ENCODE assay signal across 1 cellular context in genomic region chr20:17939622-17940446, GRCh38.
TF ChIP-seq lines count a peak whose summit lies in the region.

No MANE protein-coding gene starts in this region.

TF ChIP-seq in HepG2, 621 proteins besides CTCF, POLR2A, EP300 and RAD21 (continued from another document and continues in another):
- TF ChIP-seq SKI (IDR thresholded peaks at IDR 0.05; ENCODE audit: partially characterized antibody): no peak
- TF ChIP-seq HNF4A (CRISPR knock-in tag; IDR thresholded peaks at IDR 0.05): 0 out of 2 replicates have a peak, but pooled peaks have one; percentile 7
- TF ChIP-seq ARNT2 (CRISPR knock-in tag; IDR thresholded peaks at IDR 0.05; ENCODE audit: low read depth): 0 out of 2 replicates have a peak, but pooled peaks have one; percentile 14
- TF ChIP-seq KDM2A (CRISPR knock-in tag; IDR thresholded peaks at IDR 0.05; ENCODE audit: borderline replicate concordance, low read depth): peak; percentile 81
- peak; percentile 74; the same call in 1 of the 2 replicates for TF ChIP-seq ZNF878 (CRISPR knock-in tag; IDR thresholded peaks at IDR 0.05)
- TF ChIP-seq ZNF160 (CRISPR knock-in tag; IDR thresholded peaks at IDR 0.05): no peak; the same call in 1 of the 2 replicates
- no peak for TF ChIP-seq THRA (CRISPR knock-in tag; IDR thresholded peaks at IDR 0.05; ENCODE audit: borderline replicate concordance)
- TF ChIP-seq ZNF10 (CRISPR knock-in tag; IDR thresholded peaks at IDR 0.05; ENCODE audit: borderline replicate concordance, low read depth): no peak
- no peak for TF ChIP-seq ZNF766 (CRISPR knock-in tag; IDR thresholded peaks at IDR 0.05; ENCODE audit: borderline replicate concordance)
- TF ChIP-seq, protein P1, sequence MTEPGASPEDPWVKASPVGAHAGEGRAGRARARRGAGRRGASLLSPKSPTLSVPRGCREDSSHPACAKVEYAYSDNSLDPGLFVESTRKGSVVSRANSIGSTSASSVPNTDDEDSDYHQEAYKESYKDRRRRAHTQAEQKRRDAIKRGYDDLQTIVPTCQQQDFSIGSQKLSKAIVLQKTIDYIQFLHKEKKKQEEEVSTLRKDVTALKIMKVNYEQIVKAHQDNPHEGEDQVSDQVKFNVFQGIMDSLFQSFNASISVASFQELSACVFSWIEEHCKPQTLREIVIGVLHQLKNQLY (CRISPR knock-in tag; IDR thresholded peaks at IDR 0.05): no peak; the same call in 1 of the 2 replicates
- no peak for TF ChIP-seq CBX2 (IDR thresholded peaks at IDR 0.05; ENCODE audit: low read depth, low read length)
- TF ChIP-seq CBX2 (CRISPR knock-in tag; IDR thresholded peaks at IDR 0.05; ENCODE audit: low read depth): no peak
- TF ChIP-seq NFYB (CRISPR knock-in tag; IDR thresholded peaks at IDR 0.05): no peak; the same call in 1 of the 2 replicates
- TF ChIP-seq FOXM1 (CRISPR knock-in tag; IDR thresholded peaks at IDR 0.05): peak; percentile 68
- no peak for TF ChIP-seq ZIK1 (CRISPR knock-in tag; IDR thresholded peaks at IDR 0.05; ENCODE audit: borderline replicate concordance, low read depth)
- TF ChIP-seq ZNF562 (CRISPR knock-in tag; IDR thresholded peaks at IDR 0.05; ENCODE audit: borderline replicate concordance): peak; percentile 40; the same call in 1 of the 2 replicates
- no peak for TF ChIP-seq ZNF549 (CRISPR knock-in tag; IDR thresholded peaks at IDR 0.05)
- no peak; the same call in 1 of the 2 replicates for TF ChIP-seq TARDBP (CRISPR knock-in tag; IDR thresholded peaks at IDR 0.05)
- no peak for TF ChIP-seq JARID2 (CRISPR knock-in tag; IDR thresholded peaks at IDR 0.05; ENCODE audit: insufficient replicate concordance)
- TF ChIP-seq ZSCAN22 (CRISPR knock-in tag; IDR thresholded peaks at IDR 0.05): no peak
- TF ChIP-seq ATAD3A (CRISPR knock-in tag; IDR thresholded peaks at IDR 0.05): no peak
- TF ChIP-seq ZFP62 (CRISPR knock-in tag; IDR thresholded peaks at IDR 0.05): no peak
- TF ChIP-seq ZZZ3 (CRISPR knock-in tag; IDR thresholded peaks at IDR 0.05; ENCODE audit: borderline replicate concordance): no peak
- TF ChIP-seq FOXP1 (IDR thresholded peaks at IDR 0.05): no peak
- TF ChIP-seq FOXP1 (CRISPR knock-in tag; IDR thresholded peaks at IDR 0.05): no peak; the same call in 1 of the 2 replicates
- TF ChIP-seq SMARCE1 (IDR thresholded peaks at IDR 0.05; ENCODE audit: borderline replicate concordance): no peak
- TF ChIP-seq PRDM15 (CRISPR knock-in tag; IDR thresholded peaks at IDR 0.05): no peak
- no peak for TF ChIP-seq GFI1 (CRISPR knock-in tag; IDR thresholded peaks at IDR 0.05; ENCODE audit: borderline replicate concordance)
- TF ChIP-seq AKAP8 (CRISPR knock-in tag; IDR thresholded peaks at IDR 0.05): peak; percentile 84
- TF ChIP-seq, protein P2, sequence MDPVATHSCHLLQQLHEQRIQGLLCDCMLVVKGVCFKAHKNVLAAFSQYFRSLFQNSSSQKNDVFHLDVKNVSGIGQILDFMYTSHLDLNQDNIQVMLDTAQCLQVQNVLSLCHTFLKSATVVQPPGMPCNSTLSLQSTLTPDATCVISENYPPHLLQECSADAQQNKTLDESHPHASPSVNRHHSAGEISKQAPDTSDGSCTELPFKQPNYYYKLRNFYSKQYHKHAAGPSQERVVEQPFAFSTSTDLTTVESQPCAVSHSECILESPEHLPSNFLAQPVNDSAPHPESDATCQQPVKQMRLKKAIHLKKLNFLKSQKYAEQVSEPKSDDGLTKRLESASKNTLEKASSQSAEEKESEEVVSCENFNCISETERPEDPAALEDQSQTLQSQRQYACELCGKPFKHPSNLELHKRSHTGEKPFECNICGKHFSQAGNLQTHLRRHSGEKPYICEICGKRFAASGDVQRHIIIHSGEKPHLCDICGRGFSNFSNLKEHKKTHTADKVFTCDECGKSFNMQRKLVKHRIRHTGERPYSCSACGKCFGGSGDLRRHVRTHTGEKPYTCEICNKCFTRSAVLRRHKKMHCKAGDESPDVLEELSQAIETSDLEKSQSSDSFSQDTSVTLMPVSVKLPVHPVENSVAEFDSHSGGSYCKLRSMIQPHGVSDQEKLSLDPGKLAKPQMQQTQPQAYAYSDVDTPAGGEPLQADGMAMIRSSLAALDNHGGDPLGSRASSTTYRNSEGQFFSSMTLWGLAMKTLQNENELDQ (CRISPR knock-in tag; IDR thresholded peaks at IDR 0.05; ENCODE audit: borderline replicate concordance): no peak
- no peak for TF ChIP-seq ZNF292 (CRISPR knock-in tag; IDR thresholded peaks at IDR 0.05; ENCODE audit: borderline replicate concordance, low read depth)
- TF ChIP-seq PHF21A (CRISPR knock-in tag; IDR thresholded peaks at IDR 0.05): peak; percentile 19; the same call in 1 of the 2 replicates
- TF ChIP-seq RFX5 (IDR thresholded peaks at IDR 0.05; ENCODE audit: low read depth, low read length): no peak
- TF ChIP-seq ZNF777 (CRISPR knock-in tag; IDR thresholded peaks at IDR 0.05): no peak; the same call in 1 of the 2 replicates
- peak; percentile 53; the same call in 1 of the 2 replicates for TF ChIP-seq ZNF232 (CRISPR knock-in tag; IDR thresholded peaks at IDR 0.05; ENCODE audit: borderline replicate concordance)
- TF ChIP-seq ZBTB2 (CRISPR knock-in tag; IDR thresholded peaks at IDR 0.05; ENCODE audit: low read depth): 0 out of 2 replicates have a peak, but pooled peaks have one; percentile 32
- TF ChIP-seq JDP2 (CRISPR knock-in tag; IDR thresholded peaks at IDR 0.05; ENCODE audit: borderline replicate concordance): no peak
- peak; percentile 51; the same call in 1 of the 2 replicates for TF ChIP-seq SIN3A (IDR thresholded peaks at IDR 0.05; ENCODE audit: borderline replicate concordance, low read depth, low read length)
- TF ChIP-seq, protein P3, sequence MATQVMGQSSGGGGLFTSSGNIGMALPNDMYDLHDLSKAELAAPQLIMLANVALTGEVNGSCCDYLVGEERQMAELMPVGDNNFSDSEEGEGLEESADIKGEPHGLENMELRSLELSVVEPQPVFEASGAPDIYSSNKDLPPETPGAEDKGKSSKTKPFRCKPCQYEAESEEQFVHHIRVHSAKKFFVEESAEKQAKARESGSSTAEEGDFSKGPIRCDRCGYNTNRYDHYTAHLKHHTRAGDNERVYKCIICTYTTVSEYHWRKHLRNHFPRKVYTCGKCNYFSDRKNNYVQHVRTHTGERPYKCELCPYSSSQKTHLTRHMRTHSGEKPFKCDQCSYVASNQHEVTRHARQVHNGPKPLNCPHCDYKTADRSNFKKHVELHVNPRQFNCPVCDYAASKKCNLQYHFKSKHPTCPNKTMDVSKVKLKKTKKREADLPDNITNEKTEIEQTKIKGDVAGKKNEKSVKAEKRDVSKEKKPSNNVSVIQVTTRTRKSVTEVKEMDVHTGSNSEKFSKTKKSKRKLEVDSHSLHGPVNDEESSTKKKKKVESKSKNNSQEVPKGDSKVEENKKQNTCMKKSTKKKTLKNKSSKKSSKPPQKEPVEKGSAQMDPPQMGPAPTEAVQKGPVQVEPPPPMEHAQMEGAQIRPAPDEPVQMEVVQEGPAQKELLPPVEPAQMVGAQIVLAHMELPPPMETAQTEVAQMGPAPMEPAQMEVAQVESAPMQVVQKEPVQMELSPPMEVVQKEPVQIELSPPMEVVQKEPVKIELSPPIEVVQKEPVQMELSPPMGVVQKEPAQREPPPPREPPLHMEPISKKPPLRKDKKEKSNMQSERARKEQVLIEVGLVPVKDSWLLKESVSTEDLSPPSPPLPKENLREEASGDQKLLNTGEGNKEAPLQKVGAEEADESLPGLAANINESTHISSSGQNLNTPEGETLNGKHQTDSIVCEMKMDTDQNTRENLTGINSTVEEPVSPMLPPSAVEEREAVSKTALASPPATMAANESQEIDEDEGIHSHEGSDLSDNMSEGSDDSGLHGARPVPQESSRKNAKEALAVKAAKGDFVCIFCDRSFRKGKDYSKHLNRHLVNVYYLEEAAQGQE (IDR thresholded peaks at IDR 0.05; ENCODE audit: borderline replicate concordance in 1 of 2, low read depth in 1 of 2, low read length in 2 of 2): no peak
- peak; percentile 97 for TF ChIP-seq PAF1 (CRISPR knock-in tag; IDR thresholded peaks at IDR 0.05)
- TF ChIP-seq ZNF510 (CRISPR knock-in tag; IDR thresholded peaks at IDR 0.05; ENCODE audit: low read depth): no peak
- TF ChIP-seq GATAD2A (CRISPR knock-in tag; IDR thresholded peaks at IDR 0.05): no peak
- TF ChIP-seq FOSL2 (CRISPR knock-in tag; IDR thresholded peaks at IDR 0.05): no peak; the same call in 1 of the 2 replicates
- no peak for TF ChIP-seq SPEN (CRISPR knock-in tag; IDR thresholded peaks at IDR 0.05; ENCODE audit: low read depth)
- 0 out of 2 replicates have a peak, but pooled peaks have one; percentile 4 for TF ChIP-seq ZNF7 (CRISPR knock-in tag; IDR thresholded peaks at IDR 0.05)
- TF ChIP-seq, protein P4, sequence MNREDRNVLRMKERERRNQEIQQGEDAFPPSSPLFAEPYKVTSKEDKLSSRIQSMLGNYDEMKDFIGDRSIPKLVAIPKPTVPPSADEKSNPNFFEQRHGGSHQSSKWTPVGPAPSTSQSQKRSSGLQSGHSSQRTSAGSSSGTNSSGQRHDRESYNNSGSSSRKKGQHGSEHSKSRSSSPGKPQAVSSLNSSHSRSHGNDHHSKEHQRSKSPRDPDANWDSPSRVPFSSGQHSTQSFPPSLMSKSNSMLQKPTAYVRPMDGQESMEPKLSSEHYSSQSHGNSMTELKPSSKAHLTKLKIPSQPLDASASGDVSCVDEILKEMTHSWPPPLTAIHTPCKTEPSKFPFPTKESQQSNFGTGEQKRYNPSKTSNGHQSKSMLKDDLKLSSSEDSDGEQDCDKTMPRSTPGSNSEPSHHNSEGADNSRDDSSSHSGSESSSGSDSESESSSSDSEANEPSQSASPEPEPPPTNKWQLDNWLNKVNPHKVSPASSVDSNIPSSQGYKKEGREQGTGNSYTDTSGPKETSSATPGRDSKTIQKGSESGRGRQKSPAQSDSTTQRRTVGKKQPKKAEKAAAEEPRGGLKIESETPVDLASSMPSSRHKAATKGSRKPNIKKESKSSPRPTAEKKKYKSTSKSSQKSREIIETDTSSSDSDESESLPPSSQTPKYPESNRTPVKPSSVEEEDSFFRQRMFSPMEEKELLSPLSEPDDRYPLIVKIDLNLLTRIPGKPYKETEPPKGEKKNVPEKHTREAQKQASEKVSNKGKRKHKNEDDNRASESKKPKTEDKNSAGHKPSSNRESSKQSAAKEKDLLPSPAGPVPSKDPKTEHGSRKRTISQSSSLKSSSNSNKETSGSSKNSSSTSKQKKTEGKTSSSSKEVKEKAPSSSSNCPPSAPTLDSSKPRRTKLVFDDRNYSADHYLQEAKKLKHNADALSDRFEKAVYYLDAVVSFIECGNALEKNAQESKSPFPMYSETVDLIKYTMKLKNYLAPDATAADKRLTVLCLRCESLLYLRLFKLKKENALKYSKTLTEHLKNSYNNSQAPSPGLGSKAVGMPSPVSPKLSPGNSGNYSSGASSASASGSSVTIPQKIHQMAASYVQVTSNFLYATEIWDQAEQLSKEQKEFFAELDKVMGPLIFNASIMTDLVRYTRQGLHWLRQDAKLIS (CRISPR knock-in tag; IDR thresholded peaks at IDR 0.05): peak; percentile 64; the same call in 1 of the 2 replicates
- TF ChIP-seq ZNF354B (CRISPR knock-in tag; IDR thresholded peaks at IDR 0.05): no peak
- TF ChIP-seq CENPBD1 (CRISPR knock-in tag; IDR thresholded peaks at IDR 0.05; ENCODE audit: borderline replicate concordance, low read depth): no peak
